In the genomic region with DNA sequence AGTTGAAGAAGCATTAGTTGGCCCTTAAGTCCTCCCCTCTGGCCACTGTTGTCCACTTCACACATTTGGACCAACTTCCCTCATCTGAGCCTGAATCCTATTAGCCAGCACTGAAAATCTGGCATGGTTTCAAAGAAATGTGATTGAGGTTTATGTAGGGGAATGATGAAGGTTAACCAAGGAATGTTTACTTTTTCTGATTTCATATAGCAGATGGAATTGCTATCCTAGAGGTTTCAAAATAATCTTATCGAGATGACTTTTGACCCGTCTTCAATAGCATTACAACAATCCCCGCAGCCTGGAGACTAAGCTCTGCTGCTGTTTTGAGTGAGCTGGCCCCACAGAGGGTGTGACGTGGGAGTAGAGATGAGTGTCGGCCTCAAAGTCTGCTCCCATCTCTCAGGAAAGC, we compare ENCODE assay signal across 11 cellular contexts. TPM values are rescaled to one million over a fixed set of nuclear protein-coding genes. Genes with fewer than 3 reads are reported as not detected.
DNase-seq lines count a peak whose midpoint lies in the region; ATAC-seq, FAIRE-seq and TF ChIP-seq lines count a peak whose summit lies in the region.
"Had no signal": no experiment of that assay in that cellular context is flagged by ENCODE, and none has a peak within 500 bp of the region (broad histone marks: within the 10 kb centered on the region; RNA-seq: fewer than 3 reads in every experiment).

No MANE protein-coding gene starts in this region.

- no peaks in the 10 kb centered on the region for H3K9me1 ChIP-seq in endothelial cell of umbilical vein (replicated peaks; ENCODE audit: control insufficient read depth, extremely low read depth, insufficient read depth, low read length)

- peaks cover 49% of the 10 kb centered on the region for H3K4me1 ChIP-seq in endothelial cell of umbilical vein (ENCODE audit: control insufficient read depth, extremely low read depth, insufficient read depth, low read length)
- peaks cover 9% of the 10 kb centered on the region for H3K4me1 ChIP-seq in mesendoderm (ENCODE audit: control insufficient read depth, low read depth, low read length)

- H3K36me3 ChIP-seq in endothelial cell of umbilical vein (ENCODE audit: control insufficient read depth in 2 of 2, extremely low read depth in 1 of 2, insufficient read depth in 2 of 2, low read length in 2 of 2), result no peaks in the 10 kb centered on the region
- H3K36me3 ChIP-seq in mesendoderm (ENCODE audit: control insufficient read depth, insufficient read depth, low read length), result no peaks in the 10 kb centered on the region
- H3K36me3 ChIP-seq: cardiac muscle cell had no signal

- H3K9ac ChIP-seq in endothelial cell of umbilical vein (replicated peaks; ENCODE audit: extremely low read depth, insufficient read depth, low read length) (peak overlapping the region; percentile 68), mesendoderm (ENCODE audit: low read length) (no peak overlapping the region)

- no peak overlapping the region for H2BK5ac ChIP-seq in mesendoderm (ENCODE audit: low read length)

- H3K4me1 Mint-ChIP-seq in activated CD8-positive, alpha-beta T cell treated with anti-CD3 and anti-CD28 coated beads, Interleukin-2, amount 10 ng/mL, durations not matched to agents 7 days and 5 days (ENCODE audit: low read depth), result no peaks in the 10 kb centered on the region

- WGBS in mesendoderm (ENCODE audit: extremely low coverage, insufficient coverage, low lambda C conversion rate), result no CpG with 5 or more reads among the region's 5 CpGs

- H3K9me3 ChIP-seq in endothelial cell of umbilical vein (replicated peaks; ENCODE audit: control insufficient read depth, insufficient read depth, low read length), result no peaks in the 10 kb centered on the region

- peak overlapping the region; percentile 85 for H3K4me2 ChIP-seq in endothelial cell of umbilical vein (ENCODE audit: insufficient read depth, low read length)
- H3K4me2 ChIP-seq in mesendoderm (ENCODE audit: low read length), result no peak overlapping the region

- no peak overlapping the region for H3K4ac ChIP-seq in mesendoderm (ENCODE audit: low read depth, low read length)

- dilution Hi-C loops in endothelial cell of umbilical vein (cut with MboI; ENCODE audit: extremely low pct_ligation_motif_present, low sequenced_read_pairs), result no loop called here

- H3K9me3 Mint-ChIP-seq in activated CD8-positive, alpha-beta T cell treated with anti-CD3 and anti-CD28 coated beads, Interleukin-2, amount 10 ng/mL, durations not matched to agents 7 days and 5 days (ENCODE audit: insufficient read depth), result no peaks in the 10 kb centered on the region
- H3K9me3 Mint-ChIP-seq: GM23338 had no signal

- no peak overlapping the region for H3K56ac ChIP-seq in mesendoderm (ENCODE audit: low read length)

- no peak overlapping the region for H2BK15ac ChIP-seq in mesendoderm (replicated peaks; ENCODE audit: low read depth)

- no peaks in the 10 kb centered on the region for H3K27me3 Mint-ChIP-seq in activated CD8-positive, alpha-beta T cell treated with anti-CD3 and anti-CD28 coated beads, Interleukin-2, amount 10 ng/mL, durations not matched to agents 7 days and 5 days (ENCODE audit: low read depth)

- peak overlapping the region; percentile 21; the same call in 1 of the 2 replicates for H3K4me3 ChIP-seq in AG04449 (ENCODE audit: low read depth, low read length)
- H3K4me3 ChIP-seq in endothelial cell of umbilical vein (replicated peaks in 1 of 3; ENCODE audit: insufficient read depth in 1 of 3, low read depth in 1 of 3, low read length in 3 of 3), result peak overlapping the region in 1 of 3 experiments; percentile 29
- H3K4me3 ChIP-seq in mesendoderm (ENCODE audit: low read length), result no peak overlapping the region
- H3K4me3 ChIP-seq: cardiac muscle cell, GM23338 had no signal

- H2AK5ac ChIP-seq in mesendoderm (ENCODE audit: low read length), result no peak overlapping the region

- peaks cover 74% of the 10 kb centered on the region for H3K79me2 ChIP-seq in endothelial cell of umbilical vein (ENCODE audit: control insufficient read depth, insufficient read depth, low read length)
- no peaks in the 10 kb centered on the region for H3K79me2 ChIP-seq in mesendoderm (ENCODE audit: control insufficient read depth, insufficient read depth, low read length)

- ATAC-seq in activated CD8-positive, alpha-beta T cell treated with anti-CD3 and anti-CD28 coated beads, Interleukin-2, amount 10 ng/mL, durations not matched to agents 7 days and 5 days, result no peak
- no peak for ATAC-seq in HG02623 (IDR thresholded peaks at IDR 0.05; ENCODE audit: unreplicated experiment)
- ATAC-seq: GM23338 had no signal

- TF ChIP-seq CTCF in AG04449 (IDR thresholded peaks at IDR 0.05; ENCODE audit: insufficient read depth, low read length, missing control alignments) (no peak), endothelial cell of umbilical vein (IDR thresholded peaks at IDR 0.05; ENCODE audit: extremely low read depth in 1 of 2, insufficient read depth in 1 of 2, low read depth in 1 of 2, low read length in 2 of 2) (no peak)

- intact Hi-C loops in endothelial cell of umbilical vein (cut with micrococcal nuclease), result loop anchor here (1.0 kb wide), 2 partner anchors 12 to 24 kb away; no protein-coding TSS in a partner anchor

- peaks cover 2% of the 10 kb centered on the region for H3K79me1 ChIP-seq in mesendoderm (ENCODE audit: low read length)

- H3K27me3 ChIP-seq in endothelial cell of umbilical vein (ENCODE audit: control insufficient read depth in 2 of 2, insufficient read depth in 2 of 2, low read length in 2 of 2), result no peaks in the 10 kb centered on the region
- H3K27me3 ChIP-seq in mesendoderm (ENCODE audit: insufficient read depth, low read length, poor library complexity), result no peaks in the 10 kb centered on the region
- H3K27me3 ChIP-seq: cardiac muscle cell had no signal

- FAIRE-seq in endothelial cell of umbilical vein (lab: Jason Lieb, UNC), result peak; percentile 56

- no peak for TF ChIP-seq POLR2A in endothelial cell of umbilical vein (IDR thresholded peaks at IDR 0.05; ENCODE audit: low read depth, low read length)

- H2AFZ ChIP-seq in endothelial cell of umbilical vein (ENCODE audit: low read depth, low read length), result no peak overlapping the region
- H2AFZ ChIP-seq: GM23338 had no signal

- no peak overlapping the region for H3K27ac Mint-ChIP-seq in activated CD8-positive, alpha-beta T cell treated with anti-CD3 and anti-CD28 coated beads, Interleukin-2, amount 10 ng/mL, durations not matched to agents 7 days and 5 days

- H4K8ac ChIP-seq in mesendoderm (ENCODE audit: low read depth, low read length), result no peak overlapping the region

- peak overlapping the region; percentile 14 for H3K18ac ChIP-seq in mesendoderm (ENCODE audit: low read length)

- H3K36me3 Mint-ChIP-seq in activated CD8-positive, alpha-beta T cell treated with anti-CD3 and anti-CD28 coated beads, Interleukin-2, amount 10 ng/mL, durations not matched to agents 7 days and 5 days (ENCODE audit: low read depth), result no peaks in the 10 kb centered on the region

- no peak overlapping the region for H2BK120ac ChIP-seq in mesendoderm (ENCODE audit: low read depth, low read length)

- CTCF ChIA-PET in AG04449 (lab: Yijun Ruan, JAX) (interaction anchor here (0.9 to 8.1 kb wide), 5 partner anchors 11 to 201 kb away, joined by 3 to 61 read pairs (median 4); a partner anchor contains a TSS), endothelial cell of umbilical vein (lab: Charles Lee) (interaction anchor here (1.0 to 5.6 kb wide), 5 partner anchors 13 to 201 kb away, joined by 3 to 35 read pairs (median 5); no protein-coding TSS in a partner anchor)
- CTCF ChIA-PET in activated CD8-positive, alpha-beta T cell treated with anti-CD3 and anti-CD28 coated beads, Interleukin-2, amount 10 ng/mL, durations not matched to agents 7 days and 5 days (lab: Charles Lee), result no interaction called here

- no peaks in the 10 kb centered on the region for H4K20me1 ChIP-seq in endothelial cell of umbilical vein (replicated peaks; ENCODE audit: control insufficient read depth, extremely low read depth, insufficient read depth, low read length)

- POLR2A ChIA-PET in AG04449 (lab: Yijun Ruan, JAX), result interaction anchor here (0.7 kb wide), 1 partner anchor 85 kb away, joined by 3 read pairs; no protein-coding TSS in a partner anchor
- POLR2A ChIA-PET in endothelial cell of umbilical vein (lab: Charles Lee), result interaction anchor here (0.5 to 2.2 kb wide), 4 partner anchors 12 to 24 kb away, joined by 4 to 9 read pairs (median 6); no protein-coding TSS in a partner anchor
- POLR2A ChIA-PET in activated CD8-positive, alpha-beta T cell treated with anti-CD3 and anti-CD28 coated beads, Interleukin-2, amount 10 ng/mL, durations not matched to agents 7 days and 5 days (lab: Charles Lee), result no interaction called here

- no peak overlapping the region for H3K23ac ChIP-seq in mesendoderm (ENCODE audit: low read length)

- peak overlapping the region; percentile 87 for H3K27ac ChIP-seq in endothelial cell of umbilical vein (ENCODE audit: insufficient read depth, low read depth, low read length)
- no peak overlapping the region for H3K27ac ChIP-seq in mesendoderm (ENCODE audit: low read depth, low read length)
- H3K27ac ChIP-seq: cardiac muscle cell had no signal

- H4K5ac ChIP-seq in mesendoderm (ENCODE audit: low read length), result no peak overlapping the region

- BruUV-seq in endothelial cell of umbilical vein (replicated peaks; lab: Mats Ljungman, UMichigan), result TSS peak; percentile 52

- H3K4me3 Mint-ChIP-seq in activated CD8-positive, alpha-beta T cell treated with anti-CD3 and anti-CD28 coated beads, Interleukin-2, amount 10 ng/mL, durations not matched to agents 7 days and 5 days, result no peak overlapping the region
- H3K4me3 Mint-ChIP-seq: GM23338 had no signal

- DNase-seq in AG04449 (ENCODE audit: low read depth, low spot score), result no peak
- DNase-seq in NCI-H69 (lab: John Stamatoyannopoulos, UW), result peak; percentile 45
- peak; percentile 88 for DNase-seq in endothelial cell of umbilical vein (ENCODE audit: low read depth, low spot score)
- peak; percentile 23 for DNase-seq in mesendoderm
- no peak for DNase-seq in NCI-H2227 (lab: John Stamatoyannopoulos, UW; ENCODE audit: unreplicated experiment)
- DNase-seq in activated CD8-positive, alpha-beta T cell treated with anti-CD3 and anti-CD28 coated beads, Interleukin-2, amount 10 ng/mL, durations not matched to agents 7 days and 5 days, result no peak
- no peak for DNase-seq in NCI-H446 (lab: John Stamatoyannopoulos, UW)
- DNase-seq: T-helper 1 cell had no signal

RNA-seq across cellular contexts. Expression of a gene that starts 51.9 kb away (rescaled TPM):
- 23.1 and 34.5 TPM in 2 replicates for total RNA-seq in endothelial cell of umbilical vein
- 9.4 and 16.9 TPM in 2 replicates for polyA plus RNA-seq in endothelial cell of umbilical vein
- 17.9 and 20.5 TPM in 2 replicates for polyA plus RNA-seq in endothelial cell of umbilical vein (2011; cell fraction: cytosol; rRNA removed)
- polyA plus RNA-seq in endothelial cell of umbilical vein (2011; cell fraction: nucleus; rRNA removed), result 44.2 and 53.9 TPM in 2 replicates
- 15.5 and 20.4 TPM in 2 replicates for polyA plus RNA-seq in endothelial cell of umbilical vein (2012)
- 19.9 and 28.8 TPM in 2 replicates for polyA minus RNA-seq in endothelial cell of umbilical vein
- not detected for polyA minus RNA-seq in endothelial cell of umbilical vein (2011; cell fraction: cytosol; rRNA and poly(A)+ RNA removed)
- polyA minus RNA-seq in endothelial cell of umbilical vein (2011; cell fraction: nucleus; rRNA and poly(A)+ RNA removed), result 48.3 and 71.4 TPM in 2 replicates
- 6.3 TPM for polyA plus RNA-seq in mesendoderm (2013, experiment 1 of 2)
- 7.4 TPM for polyA plus RNA-seq in mesendoderm (2013, experiment 2 of 2)
- not detected for total RNA-seq in activated CD8-positive, alpha-beta T cell treated with anti-CD3 and anti-CD28 coated beads, Interleukin-2, amount 10 ng/mL, durations not matched to agents 7 days and 5 days

Comparison
In these comparisons a context has a peak if more than half of its experiments do, and no peak if none do; other contexts are left out.
1. DNase-seq: peak in NCI-H69 (single experiment), endothelial cell of umbilical vein (single experiment) and mesendoderm (single experiment); none in AG04449 (single experiment), NCI-H2227 (single experiment), activated CD8-positive, alpha-beta T cell treated with anti-CD3 and anti-CD28 coated beads, Interleukin-2, amount 10 ng/mL, durations not matched to agents 7 days and 5 days (single experiment) and NCI-H446 (0 of 2).
2. RNA of a gene that starts 51.9 kb away (total RNA-seq): 23.1 to 34.5 TPM in endothelial cell of umbilical vein; not detected in activated CD8-positive, alpha-beta T cell treated with anti-CD3 and anti-CD28 coated beads, Interleukin-2, amount 10 ng/mL, durations not matched to agents 7 days and 5 days; every median in the first group is over 10 times any median in the second.